Comparison of ENCODE assay signal across 8 cellular contexts in the genomic region with DNA sequence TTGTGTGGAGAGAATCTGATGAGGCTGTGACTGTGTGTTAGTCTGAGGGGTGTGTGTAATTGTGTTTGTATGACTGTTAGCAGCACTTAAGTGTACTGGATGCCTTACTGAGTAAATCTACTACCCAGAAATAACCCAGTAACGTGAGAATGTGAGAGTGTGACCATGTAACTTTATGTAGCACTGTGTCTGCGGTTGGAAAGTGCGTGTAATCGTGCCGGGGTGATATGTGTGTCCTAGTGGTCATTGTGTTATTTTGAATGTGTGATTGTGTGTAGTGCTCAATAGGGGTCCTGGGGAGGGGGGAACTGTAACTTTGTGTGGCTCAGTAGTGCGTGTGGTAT. TPM values are rescaled to one million over a fixed set of nuclear protein-coding genes. Genes with fewer than 3 reads are reported as not detected.
DNase-seq lines count a peak whose midpoint lies in the region; ATAC-seq and TF ChIP-seq lines count a peak whose summit lies in the region.

No MANE protein-coding gene starts in this region.

- intact Hi-C loops in breast epithelium (cut with DNase I; ENCODE audit: low total_unique reads): no loop called here

- peaks cover 0 to 4% of the 10 kb centered on the region in 2 donors for H3K4me1 ChIP-seq in breast epithelium
- H3K4me1 ChIP-seq in tibial nerve: peaks cover 0 to 17% (median 3%) of the 10 kb centered on the region in 4 donors

- POLR2A ChIA-PET in BJ (lab: Charles Lee): no interaction called here

- H3K9me3 ChIP-seq in breast epithelium: peaks cover 8 to 17% of the 10 kb centered on the region in 2 donors
- H3K9me3 ChIP-seq in tibial nerve: peaks cover 0 to 17% (median under 1%) of the 10 kb centered on the region in 4 donors

- TF ChIP-seq CTCF in BJ (IDR thresholded peaks at IDR 0.05; ENCODE audit: insufficient read depth, low read depth, low read length): no peak
- no peak for TF ChIP-seq CTCF in breast epithelium (IDR thresholded peaks at IDR 0.05)
- no peak for TF ChIP-seq CTCF in tibial nerve (IDR thresholded peaks at IDR 0.05)

- TF ChIP-seq POLR2A in breast epithelium (IDR thresholded peaks at IDR 0.05) (no peak), tibial nerve (IDR thresholded peaks at IDR 0.05) (no peak)

- no peaks in the 10 kb centered on the region for H3K36me3 ChIP-seq in BJ (ENCODE audit: control insufficient read depth, insufficient read depth, low read length)
- H3K36me3 ChIP-seq in breast epithelium: no peaks in the 10 kb centered on the region
- H3K36me3 ChIP-seq in tibial nerve: peaks cover 0 to 44% (median 0%) of the 10 kb centered on the region in 3 donors

- 11 to 16% methylated on average over 6 of the region's 6 CpGs for WGBS in tibial nerve, 2 donors

- H3K4me3 ChIP-seq in BJ (ENCODE audit: low read depth, low read length) (peak overlapping the region; percentile 97), breast epithelium (peak overlapping the region; percentile 66 to 96 (median 84)), tibial nerve (peak overlapping the region; percentile 77 to 95 (median 82))
- peak overlapping the region; percentile 96 for H3K4me3 ChIP-seq in Jurkat, Clone E6-1 (ENCODE audit: low read length)

- peak overlapping the region; percentile 85 to 93 for H3K27ac ChIP-seq in breast epithelium
- peak overlapping the region; percentile 83 to 96 (median 88) for H3K27ac ChIP-seq in tibial nerve

- H3K27me3 ChIP-seq in BJ (ENCODE audit: control insufficient read depth, insufficient read depth, low read length) (no peaks in the 10 kb centered on the region), breast epithelium (no peaks in the 10 kb centered on the region), tibial nerve (no peaks in the 10 kb centered on the region)

- DNase-seq in BJ (ENCODE audit: low read depth) (no peak), breast epithelium (ENCODE audit: low spot score in 2 of 2) (no peak), lung microvascular endothelial cell (ENCODE audit: low read depth in 2 of 2) (peak; percentile 38), tibial nerve (ENCODE audit: low spot score in 2 of 2) (no peak), NCI-H748 treated with DMSO at 0.1 percent for 48 hours (lab: John Stamatoyannopoulos, UW) (no peak)
- DNase-seq in Jurkat, Clone E6-1 (ENCODE audit: low read depth, low spot score): peak; percentile 0

- ATAC-seq in HG03521 (IDR thresholded peaks at IDR 0.05; ENCODE audit: unreplicated experiment) (no peak), HG03280 (IDR thresholded peaks at IDR 0.05; ENCODE audit: unreplicated experiment) (no peak)

- CTCF ChIA-PET in BJ (lab: Yijun Ruan, JAX): no interaction called here

- no peak for TF ChIP-seq EP300 in tibial nerve (IDR thresholded peaks at IDR 0.05)

RNA-seq across cellular contexts. Expression of a gene that starts 0.6 kb away (rescaled TPM):
- 2.1 and 3.3 TPM in 2 replicates for polyA plus RNA-seq in BJ (2011; rRNA removed)
- 4.8 and 6.0 TPM in 2 replicates for polyA minus RNA-seq in BJ (2011; rRNA and poly(A)+ RNA removed)
- polyA plus RNA-seq in Jurkat, Clone E6-1 (2012; ENCODE audit: insufficient read depth, insufficient read length): 4.2 TPM
- total RNA-seq in breast epithelium (10 to 100 TPM in 2 of 3 donors, 1 to 10 TPM in 1; 7.2 to 15.8 (median 10.5) TPM), lung microvascular endothelial cell (3.3 and 6.0 TPM in 2 replicates), tibial nerve (10 to 100 TPM in 2 of 4 donors, 1 to 10 TPM in 2; 7.5 to 14.3 (median 10.0) TPM)

RNA-seq across cellular contexts. Expression of a gene that starts 8.2 kb away (rescaled TPM):
- polyA plus RNA-seq in BJ (2011; rRNA removed): 13.3 and 15.0 TPM in 2 replicates
- polyA minus RNA-seq in BJ (2011; rRNA and poly(A)+ RNA removed): 14.7 and 23.3 TPM in 2 replicates
- polyA plus RNA-seq in Jurkat, Clone E6-1 (2012; ENCODE audit: insufficient read depth, insufficient read length): not detected
- total RNA-seq in breast epithelium (10 to 100 TPM; 17.4 to 28.5 (median 23.0) TPM), lung microvascular endothelial cell (8.3 and 15.1 TPM in 2 replicates), tibial nerve (10 to 100 TPM in 3 of 4 donors, 1 to 10 TPM in 1; 5.1 to 19.7 (median 13.6) TPM)

RNA-seq across cellular contexts. Expression of a gene that starts 46.1 kb away (rescaled TPM):
- 8.2 and 10.4 TPM in 2 replicates for polyA plus RNA-seq in BJ (2011; rRNA removed)
- 2.1 and 4.4 TPM in 2 replicates for polyA minus RNA-seq in BJ (2011; rRNA and poly(A)+ RNA removed)
- not detected for polyA plus RNA-seq in Jurkat, Clone E6-1 (2012; ENCODE audit: insufficient read depth, insufficient read length)
- total RNA-seq in breast epithelium (10 to 100 TPM in 2 of 3 donors, 1 to 10 TPM in 1; 6.1 to 15.1 (median 15.1) TPM), lung microvascular endothelial cell (7.6 and 8.5 TPM in 2 replicates), tibial nerve (1 to 10 TPM; 5.7 to 8.4 (median 6.3) TPM)

Comparison
In these comparisons a context has a peak if more than half of its experiments do, and no peak if none do; other contexts are left out.
1. DNase-seq: peak in Jurkat, Clone E6-1 (single experiment) and lung microvascular endothelial cell (2 of 2); none in BJ (single experiment), breast epithelium (0 of 2), tibial nerve (0 of 2) and NCI-H748 treated with DMSO at 0.1 percent for 48 hours (single experiment).
2. Peak in every context shown above with its lines, with median percentiles within 50 percentile points of each other: H3K4me3 ChIP-seq.